Comparison of ENCODE assay signal across 9 cellular contexts in genomic region chr9:34665109-34665380, GRCh38. TPM values are rescaled to one million over a fixed set of nuclear protein-coding genes. Genes with fewer than 3 reads are reported as not detected.
DNase-seq lines count a peak whose midpoint lies in the region; TF ChIP-seq lines count a peak whose summit lies in the region.
"Had no signal": no experiment of that assay in that cellular context is flagged by ENCODE, and none has a peak within 500 bp of the region (broad histone marks: within the 10 kb centered on the region; RNA-seq: fewer than 3 reads in every experiment).

No MANE protein-coding gene starts in this region.

- H4K20me1 ChIP-seq in KMS-11 (ENCODE audit: insufficient read depth) = no peaks in the 10 kb centered on the region

- H3K9ac ChIP-seq in KMS-11 (peak overlapping the region; percentile 30; the same call in 1 of the 2 replicates), endodermal cell (ENCODE audit: extremely low read depth, low read length, poor library complexity, severe bottlenecking) (no peak overlapping the region)

- H3K36me3 ChIP-seq in KMS-11 (ENCODE audit: insufficient read depth) (no peaks in the 10 kb centered on the region), endodermal cell (ENCODE audit: control insufficient read depth, insufficient read depth, low read length) (peaks cover 11% of the 10 kb centered on the region)

- H3K27me3 ChIP-seq in KMS-11 (ENCODE audit: insufficient read depth, low read depth) = no peaks in the 10 kb centered on the region
- H3K27me3 ChIP-seq in endodermal cell (ENCODE audit: control insufficient read depth, insufficient read depth, low read length, poor library complexity, severe bottlenecking) = no peaks in the 10 kb centered on the region

- H3K4me3 Mint-ChIP-seq in activated CD4-positive, alpha-beta T cell treated with anti-CD3 and anti-CD28 coated beads, Interleukin-2, amount 10 ng/mL, durations not matched to agents 24 days and 14 days = peak overlapping the region; percentile 91
- H3K4me3 Mint-ChIP-seq in endodermal cell = peak overlapping the region; percentile 86
- H3K4me3 Mint-ChIP-seq in progenitor cell of endocrine pancreas (ENCODE audit: low read depth) = peak overlapping the region; percentile 91

- peaks cover 11% of the 10 kb centered on the region for H3K9me3 ChIP-seq in endodermal cell (ENCODE audit: control insufficient read depth, low read length)

- no peaks in the 10 kb centered on the region for H3K9me3 Mint-ChIP-seq in activated CD4-positive, alpha-beta T cell treated with anti-CD3 and anti-CD28 coated beads, Interleukin-2, amount 10 ng/mL, durations not matched to agents 24 days and 14 days
- H3K9me3 Mint-ChIP-seq in endodermal cell = peaks cover 10% of the 10 kb centered on the region
- peaks cover 2% of the 10 kb centered on the region for H3K9me3 Mint-ChIP-seq in progenitor cell of endocrine pancreas (ENCODE audit: low read depth)

- H3K4me3 ChIP-seq in KMS-11 (IDR thresholded peaks at IDR 0.05; ENCODE audit: insufficient read depth, low read depth, low read length) (no peak overlapping the region), endodermal cell (ENCODE audit: low read length) (peak overlapping the region; percentile 84)

- H3K4me1 ChIP-seq in KMS-11 (ENCODE audit: low read depth, poor library complexity, severe bottlenecking) = peaks cover 10% of the 10 kb centered on the region
- peaks cover 11% of the 10 kb centered on the region for H3K4me1 ChIP-seq in endodermal cell (ENCODE audit: control insufficient read depth, insufficient read depth, low read length)

- H3K27ac ChIP-seq in KMS-11 (no peak overlapping the region), endodermal cell (ENCODE audit: low read depth, low read length) (no peak overlapping the region)

- peaks cover 29% of the 10 kb centered on the region for H3K36me3 Mint-ChIP-seq in activated CD4-positive, alpha-beta T cell treated with anti-CD3 and anti-CD28 coated beads, Interleukin-2, amount 10 ng/mL, durations not matched to agents 24 days and 14 days (ENCODE audit: low read depth)
- H3K36me3 Mint-ChIP-seq in endodermal cell (ENCODE audit: low read depth) (peaks cover 15% of the 10 kb centered on the region), progenitor cell of endocrine pancreas (ENCODE audit: insufficient read depth) (peaks cover 7% of the 10 kb centered on the region)

- intact Hi-C loops in activated CD4-positive, alpha-beta T cell treated with anti-CD3 and anti-CD28 coated beads, Interleukin-2, amount 10 ng/mL, durations not matched to agents 24 days and 14 days (cut with micrococcal nuclease) = loop anchor here (1.0 to 2.0 kb wide), 4 partner anchors 19 to 52 kb away; partner anchors contain the start of genes GALT, RPP25L and SIGMAR1

- DNase-seq in activated CD4-positive, alpha-beta T cell treated with anti-CD3 and anti-CD28 coated beads, Interleukin-2, amount 10 ng/mL, durations not matched to agents 24 days and 14 days = no peak
- no peak for DNase-seq in activated CD4-positive, alpha-beta T cell treated with anti-CD3 and anti-CD28 coated beads for 1 hour
- no peak for DNase-seq in endodermal cell
- DNase-seq in progenitor cell of endocrine pancreas (ENCODE audit: low spot score, unreplicated experiment) = no peak
- DNase-seq in NCI-H524 (lab: John Stamatoyannopoulos, UW) = no peak
- DNase-seq in SIG-M5 (lab: John Stamatoyannopoulos, UW) = no peak
- no peak for DNase-seq in midbrain (lab: John Stamatoyannopoulos, UW)
- DNase-seq: DND-41 had no signal

- TF ChIP-seq CTCF in KMS-11 (conservative IDR thresholded peaks at IDR 0.05; ENCODE audit: low read depth, low read length) (no peak), endodermal cell (conservative IDR thresholded peaks at IDR 0.05) (no peak), progenitor cell of endocrine pancreas (IDR thresholded peaks at IDR 0.05; ENCODE audit: unreplicated experiment) (no peak)

- H2AFZ ChIP-seq in KMS-11 (ENCODE audit: low read depth) = peak overlapping the region; percentile 81

- peak overlapping the region; percentile 85 for H3K27ac Mint-ChIP-seq in activated CD4-positive, alpha-beta T cell treated with anti-CD3 and anti-CD28 coated beads, Interleukin-2, amount 10 ng/mL, durations not matched to agents 24 days and 14 days
- H3K27ac Mint-ChIP-seq in endodermal cell = no peak overlapping the region
- no peak overlapping the region for H3K27ac Mint-ChIP-seq in progenitor cell of endocrine pancreas

- peaks cover 47% of the 10 kb centered on the region for H3K4me1 Mint-ChIP-seq in activated CD4-positive, alpha-beta T cell treated with anti-CD3 and anti-CD28 coated beads, Interleukin-2, amount 10 ng/mL, durations not matched to agents 24 days and 14 days
- H3K4me1 Mint-ChIP-seq in endodermal cell = peaks cover 30% of the 10 kb centered on the region
- H3K4me1 Mint-ChIP-seq in progenitor cell of endocrine pancreas (ENCODE audit: low read depth) = peaks cover 4% of the 10 kb centered on the region

- H3K79me2 ChIP-seq in KMS-11 (ENCODE audit: insufficient read depth, low read depth) = no peaks in the 10 kb centered on the region

- peak overlapping the region; percentile 88 for H3K4me2 ChIP-seq in KMS-11

- 1 to 4% methylated on average over 5 to 20 of the region's 20 CpGs for WGBS in endodermal cell (ENCODE audit: insufficient coverage in 1 of 2, insufficient read length in 1 of 2), 2 experiments

- H3K27me3 Mint-ChIP-seq in activated CD4-positive, alpha-beta T cell treated with anti-CD3 and anti-CD28 coated beads, Interleukin-2, amount 10 ng/mL, durations not matched to agents 24 days and 14 days = no peaks in the 10 kb centered on the region
- H3K27me3 Mint-ChIP-seq in endodermal cell (ENCODE audit: insufficient read depth) = peaks cover 7% of the 10 kb centered on the region
- no peaks in the 10 kb centered on the region for H3K27me3 Mint-ChIP-seq in progenitor cell of endocrine pancreas

RNA-seq across cellular contexts. Expression of gene CCL27, which starts 2.6 kb away (rescaled TPM):
- 0.52 and 0.70 TPM in 2 replicates for total RNA-seq in activated CD4-positive, alpha-beta T cell treated with anti-CD3 and anti-CD28 coated beads, Interleukin-2, amount 10 ng/mL, durations not matched to agents 24 days and 14 days
- not detected for total RNA-seq in endodermal cell
- polyA plus RNA-seq in endodermal cell (2013, experiment 1 of 2) = 0.53 TPM
- polyA plus RNA-seq in endodermal cell (2013, experiment 2 of 2) = not detected
- total RNA-seq in progenitor cell of endocrine pancreas = 0.67 and 1.6 TPM in 2 replicates

RNA-seq across cellular contexts. Expression of gene IL11RA, which starts 13.1 kb away (rescaled TPM):
- total RNA-seq in activated CD4-positive, alpha-beta T cell treated with anti-CD3 and anti-CD28 coated beads, Interleukin-2, amount 10 ng/mL, durations not matched to agents 24 days and 14 days = 29.7 and 34.4 TPM in 2 replicates
- total RNA-seq in endodermal cell (10 to 100 TPM in 1 of 2 donors, 1 to 10 TPM in 1; 6.9 to 12.7 TPM), progenitor cell of endocrine pancreas (27.5 and 27.8 TPM in 2 replicates)
- polyA plus RNA-seq in endodermal cell (2013, experiment 1 of 2) = 26.2 TPM
- polyA plus RNA-seq in endodermal cell (2013, experiment 2 of 2) = 23.3 TPM

RNA-seq across cellular contexts. Expression of gene GALT, which starts 18.6 kb away (rescaled TPM):
- total RNA-seq in activated CD4-positive, alpha-beta T cell treated with anti-CD3 and anti-CD28 coated beads, Interleukin-2, amount 10 ng/mL, durations not matched to agents 24 days and 14 days = 68.9 and 73.4 TPM in 2 replicates
- total RNA-seq in endodermal cell = 10 to 100 TPM; 44.3 to 49.3 TPM
- polyA plus RNA-seq in endodermal cell (2013, experiment 1 of 2) = 59.2 TPM
- polyA plus RNA-seq in endodermal cell (2013, experiment 2 of 2) = 44.1 TPM
- total RNA-seq in progenitor cell of endocrine pancreas = 82.5 and 85.6 TPM in 2 replicates

RNA-seq across cellular contexts. Expression of gene CCL19, which starts 26.0 kb away (rescaled TPM):
- total RNA-seq in activated CD4-positive, alpha-beta T cell treated with anti-CD3 and anti-CD28 coated beads, Interleukin-2, amount 10 ng/mL, durations not matched to agents 24 days and 14 days = not detected in 2 replicates
- total RNA-seq in endodermal cell = not detected
- polyA plus RNA-seq in endodermal cell (2013, experiment 1 of 2) = not detected
- not detected for polyA plus RNA-seq in endodermal cell (2013, experiment 2 of 2)
- 0.53 TPM in 1 of 2 replicates, not detected in the other for total RNA-seq in progenitor cell of endocrine pancreas

RNA-seq across cellular contexts. Expression of gene SIGMAR1, which starts 27.5 kb away (rescaled TPM):
- total RNA-seq in activated CD4-positive, alpha-beta T cell treated with anti-CD3 and anti-CD28 coated beads, Interleukin-2, amount 10 ng/mL, durations not matched to agents 24 days and 14 days = 117 and 128 TPM in 2 replicates
- total RNA-seq in endodermal cell = 10 to 100 TPM; 49.1 to 49.4 TPM
- 84.6 TPM for polyA plus RNA-seq in endodermal cell (2013, experiment 1 of 2)
- 74.7 TPM for polyA plus RNA-seq in endodermal cell (2013, experiment 2 of 2)
- 62.1 and 64.6 TPM in 2 replicates for total RNA-seq in progenitor cell of endocrine pancreas
